Comparison of ENCODE assay signal across 2 cellular contexts in the genomic region with DNA sequence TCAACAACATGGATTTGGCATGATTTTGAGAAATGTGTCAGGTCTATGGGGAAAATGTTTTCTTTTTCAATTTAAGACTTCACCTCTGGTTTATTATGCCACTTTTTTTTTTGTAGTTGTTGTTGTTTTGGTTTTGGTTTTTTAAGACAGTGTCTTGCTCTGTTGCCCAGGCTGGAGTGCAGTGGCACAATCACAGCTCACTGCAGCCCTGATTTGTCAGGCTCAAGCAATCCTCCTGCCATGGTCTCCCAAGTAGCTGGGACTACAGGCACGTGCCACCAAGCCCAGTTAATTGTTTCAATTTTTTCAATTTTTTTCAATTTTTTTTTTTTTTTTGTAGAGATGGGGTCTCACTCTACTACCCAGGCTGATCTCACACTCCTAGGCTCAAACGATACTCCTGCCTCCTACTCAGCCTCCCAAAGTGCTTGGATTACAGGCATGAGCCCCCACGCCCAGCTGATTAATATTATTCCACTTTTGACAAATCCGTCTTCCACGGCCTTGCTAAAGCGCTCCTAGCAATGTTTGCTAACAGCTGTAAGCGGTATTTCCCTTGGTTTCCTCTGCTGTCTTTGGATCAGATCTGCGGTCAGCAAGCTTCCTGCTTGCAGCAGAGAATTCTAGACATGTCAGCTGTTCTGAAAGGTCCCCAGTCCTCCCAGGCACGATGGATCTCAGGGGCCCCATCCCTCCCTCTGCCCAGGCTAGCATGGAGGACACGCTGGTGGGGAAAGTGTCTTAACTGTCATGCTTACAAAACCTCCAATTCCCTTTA.
TF ChIP-seq lines count a peak whose summit lies in the region.

No MANE protein-coding gene starts in this region.

TF ChIP-seq in HCT116, 20 proteins besides CTCF, POLR2A, EP300 and RAD21 (continued from another document):
- TF ChIP-seq, protein P1, sequence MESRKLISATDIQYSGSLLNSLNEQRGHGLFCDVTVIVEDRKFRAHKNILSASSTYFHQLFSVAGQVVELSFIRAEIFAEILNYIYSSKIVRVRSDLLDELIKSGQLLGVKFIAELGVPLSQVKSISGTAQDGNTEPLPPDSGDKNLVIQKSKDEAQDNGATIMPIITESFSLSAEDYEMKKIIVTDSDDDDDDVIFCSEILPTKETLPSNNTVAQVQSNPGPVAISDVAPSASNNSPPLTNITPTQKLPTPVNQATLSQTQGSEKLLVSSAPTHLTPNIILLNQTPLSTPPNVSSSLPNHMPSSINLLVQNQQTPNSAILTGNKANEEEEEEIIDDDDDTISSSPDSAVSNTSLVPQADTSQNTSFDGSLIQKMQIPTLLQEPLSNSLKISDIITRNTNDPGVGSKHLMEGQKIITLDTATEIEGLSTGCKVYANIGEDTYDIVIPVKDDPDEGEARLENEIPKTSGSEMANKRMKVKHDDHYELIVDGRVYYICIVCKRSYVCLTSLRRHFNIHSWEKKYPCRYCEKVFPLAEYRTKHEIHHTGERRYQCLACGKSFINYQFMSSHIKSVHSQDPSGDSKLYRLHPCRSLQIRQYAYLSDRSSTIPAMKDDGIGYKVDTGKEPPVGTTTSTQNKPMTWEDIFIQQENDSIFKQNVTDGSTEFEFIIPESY (IDR thresholded peaks at IDR 0.05; ENCODE audit: extremely low read depth, insufficient replicate concordance, low read length), result no peak
- TF ChIP-seq SP1 (IDR thresholded peaks at IDR 0.05; ENCODE audit: low read depth) (no peak), TCF7L2 (IDR thresholded peaks at IDR 0.05; ENCODE audit: borderline replicate concordance, extremely low read depth, insufficient read depth, insufficient read length) (no peak), CEBPB (IDR thresholded peaks at IDR 0.05; ENCODE audit: low read depth) (no peak), ELF1 (IDR thresholded peaks at IDR 0.05; ENCODE audit: borderline replicate concordance, low read depth) (no peak), EZH2 (IDR thresholded peaks at IDR 0.05) (no peak), CBX3 (IDR thresholded peaks at IDR 0.05; ENCODE audit: low read depth) (no peak), EZH2phosphoT487 (IDR thresholded peaks at IDR 0.05; ENCODE audit: borderline replicate concordance) (no peak), EGR1 (IDR thresholded peaks at IDR 0.05; ENCODE audit: low read depth) (no peak)
- TF ChIP-seq, protein P2, sequence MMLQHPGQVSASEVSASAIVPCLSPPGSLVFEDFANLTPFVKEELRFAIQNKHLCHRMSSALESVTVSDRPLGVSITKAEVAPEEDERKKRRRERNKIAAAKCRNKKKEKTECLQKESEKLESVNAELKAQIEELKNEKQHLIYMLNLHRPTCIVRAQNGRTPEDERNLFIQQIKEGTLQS (IDR thresholded peaks at IDR 0.05), result no peak
- TF ChIP-seq, protein P3, sequence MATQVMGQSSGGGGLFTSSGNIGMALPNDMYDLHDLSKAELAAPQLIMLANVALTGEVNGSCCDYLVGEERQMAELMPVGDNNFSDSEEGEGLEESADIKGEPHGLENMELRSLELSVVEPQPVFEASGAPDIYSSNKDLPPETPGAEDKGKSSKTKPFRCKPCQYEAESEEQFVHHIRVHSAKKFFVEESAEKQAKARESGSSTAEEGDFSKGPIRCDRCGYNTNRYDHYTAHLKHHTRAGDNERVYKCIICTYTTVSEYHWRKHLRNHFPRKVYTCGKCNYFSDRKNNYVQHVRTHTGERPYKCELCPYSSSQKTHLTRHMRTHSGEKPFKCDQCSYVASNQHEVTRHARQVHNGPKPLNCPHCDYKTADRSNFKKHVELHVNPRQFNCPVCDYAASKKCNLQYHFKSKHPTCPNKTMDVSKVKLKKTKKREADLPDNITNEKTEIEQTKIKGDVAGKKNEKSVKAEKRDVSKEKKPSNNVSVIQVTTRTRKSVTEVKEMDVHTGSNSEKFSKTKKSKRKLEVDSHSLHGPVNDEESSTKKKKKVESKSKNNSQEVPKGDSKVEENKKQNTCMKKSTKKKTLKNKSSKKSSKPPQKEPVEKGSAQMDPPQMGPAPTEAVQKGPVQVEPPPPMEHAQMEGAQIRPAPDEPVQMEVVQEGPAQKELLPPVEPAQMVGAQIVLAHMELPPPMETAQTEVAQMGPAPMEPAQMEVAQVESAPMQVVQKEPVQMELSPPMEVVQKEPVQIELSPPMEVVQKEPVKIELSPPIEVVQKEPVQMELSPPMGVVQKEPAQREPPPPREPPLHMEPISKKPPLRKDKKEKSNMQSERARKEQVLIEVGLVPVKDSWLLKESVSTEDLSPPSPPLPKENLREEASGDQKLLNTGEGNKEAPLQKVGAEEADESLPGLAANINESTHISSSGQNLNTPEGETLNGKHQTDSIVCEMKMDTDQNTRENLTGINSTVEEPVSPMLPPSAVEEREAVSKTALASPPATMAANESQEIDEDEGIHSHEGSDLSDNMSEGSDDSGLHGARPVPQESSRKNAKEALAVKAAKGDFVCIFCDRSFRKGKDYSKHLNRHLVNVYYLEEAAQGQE (IDR thresholded peaks at IDR 0.05; ENCODE audit: low read depth), result no peak

TF ChIP-seq in GM23338, 12 proteins besides CTCF, POLR2A, EP300 and RAD21:
- TF ChIP-seq, protein P4, sequence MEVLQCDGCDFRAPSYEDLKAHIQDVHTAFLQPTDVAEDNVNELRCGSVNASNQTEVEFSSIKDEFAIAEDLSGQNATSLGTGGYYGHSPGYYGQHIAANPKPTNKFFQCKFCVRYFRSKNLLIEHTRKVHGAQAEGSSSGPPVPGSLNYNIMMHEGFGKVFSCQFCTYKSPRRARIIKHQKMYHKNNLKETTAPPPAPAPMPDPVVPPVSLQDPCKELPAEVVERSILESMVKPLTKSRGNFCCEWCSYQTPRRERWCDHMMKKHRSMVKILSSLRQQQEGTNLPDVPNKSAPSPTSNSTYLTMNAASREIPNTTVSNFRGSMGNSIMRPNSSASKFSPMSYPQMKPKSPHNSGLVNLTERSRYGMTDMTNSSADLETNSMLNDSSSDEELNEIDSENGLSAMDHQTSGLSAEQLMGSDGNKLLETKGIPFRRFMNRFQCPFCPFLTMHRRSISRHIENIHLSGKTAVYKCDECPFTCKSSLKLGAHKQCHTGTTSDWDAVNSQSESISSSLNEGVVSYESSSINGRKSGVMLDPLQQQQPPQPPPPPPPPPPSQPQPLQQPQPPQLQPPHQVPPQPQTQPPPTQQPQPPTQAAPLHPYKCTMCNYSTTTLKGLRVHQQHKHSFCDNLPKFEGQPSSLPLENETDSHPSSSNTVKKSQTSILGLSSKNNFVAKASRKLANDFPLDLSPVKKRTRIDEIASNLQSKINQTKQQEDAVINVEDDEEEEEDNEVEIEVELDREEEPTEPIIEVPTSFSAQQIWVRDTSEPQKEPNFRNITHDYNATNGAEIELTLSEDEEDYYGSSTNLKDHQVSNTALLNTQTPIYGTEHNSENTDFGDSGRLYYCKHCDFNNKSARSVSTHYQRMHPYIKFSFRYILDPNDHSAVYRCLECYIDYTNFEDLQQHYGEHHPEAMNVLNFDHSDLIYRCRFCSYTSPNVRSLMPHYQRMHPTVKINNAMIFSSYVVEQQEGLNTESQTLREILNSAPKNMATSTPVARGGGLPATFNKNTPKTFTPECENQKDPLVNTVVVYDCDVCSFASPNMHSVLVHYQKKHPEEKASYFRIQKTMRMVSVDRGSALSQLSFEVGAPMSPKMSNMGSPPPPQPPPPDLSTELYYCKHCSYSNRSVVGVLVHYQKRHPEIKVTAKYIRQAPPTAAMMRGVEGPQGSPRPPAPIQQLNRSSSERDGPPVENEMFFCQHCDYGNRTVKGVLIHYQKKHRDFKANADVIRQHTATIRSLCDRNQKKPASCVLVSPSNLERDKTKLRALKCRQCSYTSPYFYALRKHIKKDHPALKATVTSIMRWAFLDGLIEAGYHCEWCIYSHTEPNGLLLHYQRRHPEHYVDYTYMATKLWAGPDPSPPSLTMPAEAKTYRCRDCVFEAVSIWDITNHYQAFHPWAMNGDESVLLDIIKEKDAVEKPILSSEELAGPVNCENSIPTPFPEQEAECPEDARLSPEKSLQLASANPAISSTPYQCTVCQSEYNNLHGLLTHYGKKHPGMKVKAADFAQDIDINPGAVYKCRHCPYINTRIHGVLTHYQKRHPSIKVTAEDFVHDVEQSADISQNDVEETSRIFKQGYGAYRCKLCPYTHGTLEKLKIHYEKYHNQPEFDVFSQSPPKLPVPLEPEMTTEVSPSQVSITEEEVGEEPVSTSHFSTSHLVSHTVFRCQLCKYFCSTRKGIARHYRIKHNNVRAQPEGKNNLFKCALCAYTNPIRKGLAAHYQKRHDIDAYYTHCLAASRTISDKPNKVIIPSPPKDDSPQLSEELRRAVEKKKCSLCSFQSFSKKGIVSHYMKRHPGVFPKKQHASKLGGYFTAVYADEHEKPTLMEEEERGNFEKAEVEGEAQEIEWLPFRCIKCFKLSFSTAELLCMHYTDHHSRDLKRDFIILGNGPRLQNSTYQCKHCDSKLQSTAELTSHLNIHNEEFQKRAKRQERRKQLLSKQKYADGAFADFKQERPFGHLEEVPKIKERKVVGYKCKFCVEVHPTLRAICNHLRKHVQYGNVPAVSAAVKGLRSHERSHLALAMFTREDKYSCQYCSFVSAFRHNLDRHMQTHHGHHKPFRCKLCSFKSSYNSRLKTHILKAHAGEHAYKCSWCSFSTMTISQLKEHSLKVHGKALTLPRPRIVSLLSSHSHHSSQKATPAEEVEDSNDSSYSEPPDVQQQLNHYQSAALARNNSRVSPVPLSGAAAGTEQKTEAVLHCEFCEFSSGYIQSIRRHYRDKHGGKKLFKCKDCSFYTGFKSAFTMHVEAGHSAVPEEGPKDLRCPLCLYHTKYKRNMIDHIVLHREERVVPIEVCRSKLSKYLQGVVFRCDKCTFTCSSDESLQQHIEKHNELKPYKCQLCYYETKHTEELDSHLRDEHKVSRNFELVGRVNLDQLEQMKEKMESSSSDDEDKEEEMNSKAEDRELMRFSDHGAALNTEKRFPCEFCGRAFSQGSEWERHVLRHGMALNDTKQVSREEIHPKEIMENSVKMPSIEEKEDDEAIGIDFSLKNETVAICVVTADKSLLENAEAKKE (CRISPR knock-in tag; IDR thresholded peaks at IDR 0.05), result no peak
- TF ChIP-seq, protein P5, sequence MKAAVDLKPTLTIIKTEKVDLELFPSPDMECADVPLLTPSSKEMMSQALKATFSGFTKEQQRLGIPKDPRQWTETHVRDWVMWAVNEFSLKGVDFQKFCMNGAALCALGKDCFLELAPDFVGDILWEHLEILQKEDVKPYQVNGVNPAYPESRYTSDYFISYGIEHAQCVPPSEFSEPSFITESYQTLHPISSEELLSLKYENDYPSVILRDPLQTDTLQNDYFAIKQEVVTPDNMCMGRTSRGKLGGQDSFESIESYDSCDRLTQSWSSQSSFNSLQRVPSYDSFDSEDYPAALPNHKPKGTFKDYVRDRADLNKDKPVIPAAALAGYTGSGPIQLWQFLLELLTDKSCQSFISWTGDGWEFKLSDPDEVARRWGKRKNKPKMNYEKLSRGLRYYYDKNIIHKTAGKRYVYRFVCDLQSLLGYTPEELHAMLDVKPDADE (IDR thresholded peaks at IDR 0.05), result no peak
- TF ChIP-seq ZNF331 (CRISPR knock-in tag; IDR thresholded peaks at IDR 0.05; ENCODE audit: low read depth), result no peak
- TF ChIP-seq, protein P3 (IDR thresholded peaks at IDR 0.05; ENCODE audit: unreplicated experiment), result no peak
- no peak for TF ChIP-seq CREB1 (CRISPR knock-in tag; IDR thresholded peaks at IDR 0.05; ENCODE audit: low read depth)
- TF ChIP-seq EZH2phosphoT487 (IDR thresholded peaks at IDR 0.05; ENCODE audit: unreplicated experiment), result no peak
- TF ChIP-seq EZH2 (IDR thresholded peaks at IDR 0.05; ENCODE audit: low read depth, unreplicated experiment), result no peak
- no peak for TF ChIP-seq NANOG (IDR thresholded peaks at IDR 0.05; ENCODE audit: borderline replicate concordance)
- no peak for TF ChIP-seq STAT1 (IDR thresholded peaks at IDR 0.05; ENCODE audit: unreplicated experiment)
- no peak for TF ChIP-seq POLR2AphosphoS5 (IDR thresholded peaks at IDR 0.05; ENCODE audit: low read depth)
- TF ChIP-seq ZNF114 (CRISPR knock-in tag; IDR thresholded peaks at IDR 0.05), result no peak
- TF ChIP-seq JUNB (IDR thresholded peaks at IDR 0.05; ENCODE audit: unreplicated experiment), result no peak
